ENCODE assay signal across 8 cellular contexts in genomic region chr6:116847234-116847633, GRCh38. TPM values are rescaled to one million over a fixed set of nuclear protein-coding genes. Genes with fewer than 3 reads are reported as not detected.
DNase-seq lines count a peak whose midpoint lies in the region; ATAC-seq, FAIRE-seq and TF ChIP-seq lines count a peak whose summit lies in the region.

No MANE protein-coding gene starts in this region.

- H3K56ac ChIP-seq in H9 (ENCODE audit: insufficient read length, low read depth, low read length) (no peak overlapping the region), H1 (replicated peaks; ENCODE audit: insufficient read length, low read depth, low read length) (no peak overlapping the region)

- CTCF ChIA-PET in H1 (lab: Charles Lee; ENCODE audit: partially characterized antibody): interaction anchor here (0.7 to 3.8 kb wide), 19 partner anchors 11 to 130 kb away, joined by 3 to 34 read pairs (median 4); partner anchors contain the start of gene FAM162B

- H3K4me1 ChIP-seq in H9 (ENCODE audit: insufficient read depth, low read length) (no peaks in the 10 kb centered on the region), H1 (replicated peaks in 1 of 4; ENCODE audit: control insufficient read depth in 3 of 4, insufficient read depth in 4 of 4, low read length in 3 of 4) (no peaks in the 10 kb centered on the region)

- H3K36me3 Mint-ChIP-seq in H9 (ENCODE audit: insufficient read depth in 1 of 3, low read depth in 3 of 3): peaks cover 0 to 4% (median 1%) of the 10 kb centered on the region in 3 experiments; a peak in 2 of 7 replicates

- H3K9me3 ChIP-seq in H9 (ENCODE audit: control insufficient read depth, low read depth, low read length): no peaks in the 10 kb centered on the region
- H3K9me3 ChIP-seq in H1 (ENCODE audit: insufficient read depth in 2 of 2, low read depth in 1 of 2, low read length in 1 of 2): no peaks in the 10 kb centered on the region

- TF ChIP-seq RAD21 in H1 (IDR thresholded peaks at IDR 0.05 in 1 of 2, conservative IDR thresholded peaks at IDR 0.05 in 1 of 2; ENCODE audit: low read depth in 2 of 2, low read length in 2 of 2): peak; percentile 49 to 52

- H3K14ac ChIP-seq in H9 (ENCODE audit: insufficient read depth, low read length) (no peak overlapping the region), H1 (ENCODE audit: insufficient read length) (no peak overlapping the region)

- H3K9ac ChIP-seq in H9 (ENCODE audit: extremely low read depth, insufficient read length, low read length) (no peak overlapping the region), H1 (replicated peaks in 1 of 4; ENCODE audit: extremely low read depth in 1 of 4, low read depth in 3 of 4, low read length in 3 of 4) (no peak overlapping the region)

- H2BK5ac ChIP-seq in H9 (ENCODE audit: insufficient read length, low read length): no peak overlapping the region
- no peak overlapping the region for H2BK5ac ChIP-seq in H1 (ENCODE audit: low read depth, low read length)

- H3K27ac ChIP-seq in H9 (ENCODE audit: insufficient read length, low read depth, low read length): no peak overlapping the region
- no peak overlapping the region for H3K27ac ChIP-seq in H1 (ENCODE audit: low read depth, low read length)

- no peak overlapping the region for H3K23ac ChIP-seq in H9 (ENCODE audit: insufficient read length, low read depth, low read length)
- H3K23ac ChIP-seq in H1 (ENCODE audit: insufficient read length): no peak overlapping the region

- no peak for TF ChIP-seq EP300 in H1 (IDR thresholded peaks at IDR 0.05; ENCODE audit: borderline replicate concordance in 1 of 2, low read depth in 2 of 2, low read length in 2 of 2)

- TF ChIP-seq CTCF in H9 (conservative IDR thresholded peaks at IDR 0.05): peak; percentile 48; the same call in 2 of the 3 replicates
- TF ChIP-seq CTCF in H1 (IDR thresholded peaks at IDR 0.05; ENCODE audit: control extremely low read depth in 1 of 3, insufficient read depth in 1 of 3, low read depth in 1 of 3, low read length in 3 of 3): peak in 2 of 3 experiments; percentile 22 to 24; a peak in 2 of 4 replicates

- H3K79me2 ChIP-seq in H9 (ENCODE audit: insufficient read depth, low read length) (no peaks in the 10 kb centered on the region), H1 (ENCODE audit: control insufficient read depth in 1 of 2, insufficient read depth in 2 of 2, low read length in 2 of 2) (no peaks in the 10 kb centered on the region)

- H4K91ac ChIP-seq in H9 (ENCODE audit: insufficient read length, low read depth, low read length): no peak overlapping the region
- no peak overlapping the region for H4K91ac ChIP-seq in H1 (replicated peaks; ENCODE audit: insufficient read length, low read length)

- no peak overlapping the region for H4K8ac ChIP-seq in H9 (replicated peaks; ENCODE audit: insufficient read length, low read depth, low read length)
- no peak overlapping the region for H4K8ac ChIP-seq in H1 (ENCODE audit: extremely low read depth, insufficient read depth, low read length)

- H4K20me1 ChIP-seq in H9 (ENCODE audit: control insufficient read depth, insufficient read depth, insufficient read length) (no peaks in the 10 kb centered on the region), H1 (replicated peaks in 1 of 2; ENCODE audit: control insufficient read depth in 1 of 2, insufficient read depth in 2 of 2, low read length in 2 of 2) (no peaks in the 10 kb centered on the region)

- H3K27me3 ChIP-seq in H9 (ENCODE audit: insufficient read depth, low read length): no peaks in the 10 kb centered on the region
- H3K27me3 ChIP-seq in H1 (replicated peaks in 1 of 4; ENCODE audit: control insufficient read depth in 3 of 4, extremely low read depth in 1 of 4, insufficient read depth in 3 of 4, low read length in 3 of 4): no peaks in the 10 kb centered on the region

- H2BK12ac ChIP-seq in H9 (ENCODE audit: insufficient read length, low read depth, low read length): no peak overlapping the region
- H2BK12ac ChIP-seq in H1 (ENCODE audit: low read depth, low read length): no peak overlapping the region

- no peak overlapping the region for H4K5ac ChIP-seq in H9 (ENCODE audit: insufficient read length, low read depth, low read length)
- no peak overlapping the region for H4K5ac ChIP-seq in H1 (ENCODE audit: insufficient read length, low read depth, low read length)

- peak; percentile 74 for DNase-seq in DMS 273 (lab: John Stamatoyannopoulos, UW; ENCODE audit: unreplicated experiment)
- DNase-seq in H9: no peak
- DNase-seq in NCI-H524 (lab: John Stamatoyannopoulos, UW): peak; percentile 1 to 69
- DNase-seq in H1 (ENCODE audit: low read depth in 1 of 2, low spot score in 2 of 2): no peak
- DNase-seq in renal cortical epithelial cell (ENCODE audit: low read depth): peak; percentile 65
- no peak for DNase-seq in stimulated activated CD4-positive, alpha-beta T cell treated with anti-CD3 and anti-CD28 coated beads, Interleukin-12 subunit alpha, Interleukin-12 subunit beta, amount 100 ng/mL, for 4 hours

- H2AFZ ChIP-seq in H9 (ENCODE audit: low read length) (no peak overlapping the region), H1 (ENCODE audit: low read length) (no peak overlapping the region)

- H3K23me2 ChIP-seq in H9 (ENCODE audit: insufficient read length, low read depth, low read length, poor library complexity, severe bottlenecking) (no peaks in the 10 kb centered on the region), H1 (ENCODE audit: low read depth, low read length) (no peaks in the 10 kb centered on the region)

- H3K4me2 ChIP-seq in H9 (ENCODE audit: insufficient read depth, insufficient read length, low read length) (no peak overlapping the region), H1 (ENCODE audit: insufficient read depth in 1 of 2, low read depth in 2 of 2, low read length in 2 of 2) (no peak overlapping the region)

- no peak for ATAC-seq in HG02642 (IDR thresholded peaks at IDR 0.05; ENCODE audit: poor library complexity, unreplicated experiment)
- ATAC-seq in HG02884 (IDR thresholded peaks at IDR 0.05; ENCODE audit: unreplicated experiment): no peak

- no peak overlapping the region for H3K4me3 ChIP-seq in H1 (ENCODE audit: extremely low read depth in 1 of 4, insufficient read depth in 2 of 4, low read depth in 3 of 4, low read length in 4 of 4)

- no peaks in the 10 kb centered on the region for H3K36me3 ChIP-seq in H1 (ENCODE audit: control insufficient read depth in 2 of 4, insufficient read depth in 4 of 4, low read length in 3 of 4)

- no peak overlapping the region for H2BK120ac ChIP-seq in H9 (ENCODE audit: low read depth, low read length, poor library complexity, severe bottlenecking)
- H2BK120ac ChIP-seq in H1 (replicated peaks; ENCODE audit: low read depth, low read length): no peak overlapping the region

- no CpG with 5 or more reads among the region's 1 CpG for WGBS in H9 (ENCODE audit: extremely low coverage, insufficient read length, low lambda C conversion rate)
- WGBS in H1 (ENCODE audit: extremely low coverage in 1 of 2, insufficient coverage in 1 of 2, insufficient read length in 1 of 2, insufficient replicate concordance in 2 of 2, low coverage in 1 of 2, low lambda C conversion rate in 2 of 2, missing lambda C conversion rate in 1 of 2), 2 experiments: 68% methylated on average over 1 of the region's 1 CpG; no CpG with 5 or more reads in 1 of the 2 experiments

- peaks cover 4 to 7% of the 10 kb centered on the region in 2 experiments; a peak in 3 of 5 replicates for H3K9me3 Mint-ChIP-seq in H9

- H3K27me3 Mint-ChIP-seq in H9 (ENCODE audit: low read depth): no peaks in the 10 kb centered on the region

- H3K79me1 ChIP-seq in H9 (ENCODE audit: insufficient read depth, low read depth, low read length, poor library complexity, severe bottlenecking) (no peaks in the 10 kb centered on the region), H1 (ENCODE audit: low read depth, low read length) (no peaks in the 10 kb centered on the region)

- H3K4me1 Mint-ChIP-seq in H9: no peaks in the 10 kb centered on the region

- H2BK15ac ChIP-seq in H9 (ENCODE audit: low read depth, low read length) (no peak overlapping the region), H1 (ENCODE audit: low read length) (no peak overlapping the region)

- H3K27ac Mint-ChIP-seq in H9: no peak overlapping the region

- no peak for FAIRE-seq in H1 (lab: Jason Lieb, UNC)

- POLR2A ChIA-PET in H1 (lab: Charles Lee; ENCODE audit: partially characterized antibody): no interaction called here

- H3K4me3 Mint-ChIP-seq in H9: no peak overlapping the region

- H3K18ac ChIP-seq in H9 (ENCODE audit: insufficient read length, low read depth, low read length) (no peak overlapping the region), H1 (ENCODE audit: extremely low read depth, low read length) (no peak overlapping the region)

- H3T11ph ChIP-seq in H9 (ENCODE audit: low read length): no peak overlapping the region

- H2AK5ac ChIP-seq in H9 (ENCODE audit: insufficient read length, low read length): no peak overlapping the region
- no peak overlapping the region for H2AK5ac ChIP-seq in H1 (ENCODE audit: low read depth, low read length)

- H2BK20ac ChIP-seq in H9 (ENCODE audit: low read depth, low read length, poor library complexity, severe bottlenecking): no peak overlapping the region
- H2BK20ac ChIP-seq in H1 (ENCODE audit: low read length): no peak overlapping the region

- H3K4ac ChIP-seq in H9 (ENCODE audit: low read depth, low read length) (no peak overlapping the region), H1 (replicated peaks; ENCODE audit: insufficient read length, low read depth, low read length) (no peak overlapping the region)

- no peak for TF ChIP-seq POLR2A in H1 (IDR thresholded peaks at IDR 0.05; ENCODE audit: control extremely low read depth in 1 of 2, low read depth in 2 of 2, low read length in 2 of 2)

RNA-seq across cellular contexts. Expression of gene GPRC6A, which starts 18.4 kb away (rescaled TPM):
- total RNA-seq in H9 (2021): not detected in 2 replicates
- 0.22 TPM in 1 of 2 replicates, not detected in the other for total RNA-seq in H1 (2021; fragmentation: NEBNext Ultra II Directional; extraction: Animal tissue kit (Norgen Biotek cat#: 25700))
- 0.06 and 0.09 TPM in 2 replicates for polyA plus RNA-seq in H1 (2011; rRNA removed)
- 0.08 TPM for polyA plus RNA-seq in H1 (2011; cell fraction: cytosol; rRNA removed)
- polyA plus RNA-seq in H1 (2011; cell fraction: nucleus; rRNA removed): 0.04 TPM
- polyA plus RNA-seq in H1 (2012, experiment 1 of 2): 0.11 TPM in 1 of 4 replicates, not detected in the others
- polyA plus RNA-seq in H1 (2012, experiment 2 of 2): 0.08 TPM
- 0.20 TPM for polyA plus RNA-seq in H1 (2013, experiment 1 of 2)
- polyA plus RNA-seq in H1 (2013, experiment 2 of 2): 0.18 TPM
- not detected in 2 replicates for polyA minus RNA-seq in H1 (2011; rRNA and poly(A)+ RNA removed)
- polyA minus RNA-seq in H1 (2011; cell fraction: cytosol; rRNA and poly(A)+ RNA removed): not detected
- not detected for polyA minus RNA-seq in H1 (2011; cell fraction: nucleus; rRNA and poly(A)+ RNA removed)
- total RNA-seq in renal cortical epithelial cell: not detected in 2 replicates

RNA-seq across cellular contexts. Expression of gene RFX6, which starts 29.8 kb away (rescaled TPM):
- total RNA-seq in H9 (2021) (not detected in 2 replicates), renal cortical epithelial cell (not detected in 2 replicates)
- not detected in 2 replicates for total RNA-seq in H1 (2021; fragmentation: NEBNext Ultra II Directional; extraction: Animal tissue kit (Norgen Biotek cat#: 25700))
- not detected in 2 replicates for polyA plus RNA-seq in H1 (2011; rRNA removed)
- polyA plus RNA-seq in H1 (2011; cell fraction: cytosol; rRNA removed): not detected
- not detected for polyA plus RNA-seq in H1 (2011; cell fraction: nucleus; rRNA removed)
- not detected in 4 replicates for polyA plus RNA-seq in H1 (2012, experiment 1 of 2)
- polyA plus RNA-seq in H1 (2012, experiment 2 of 2): not detected
- 0.02 TPM for polyA plus RNA-seq in H1 (2013, experiment 1 of 2)
- polyA plus RNA-seq in H1 (2013, experiment 2 of 2): 0.02 TPM
- polyA minus RNA-seq in H1 (2011; rRNA and poly(A)+ RNA removed): 0.07 and 0.09 TPM in 2 replicates
- not detected for polyA minus RNA-seq in H1 (2011; cell fraction: cytosol; rRNA and poly(A)+ RNA removed)
- polyA minus RNA-seq in H1 (2011; cell fraction: nucleus; rRNA and poly(A)+ RNA removed): not detected

Comparison
In these comparisons a context has a peak if more than half of its experiments do, and no peak if none do; other contexts are left out.
1. DNase-seq: peak in DMS 273 (single experiment), NCI-H524 (2 of 2) and renal cortical epithelial cell (single experiment); none in H9 (single experiment), H1 (0 of 2) and stimulated activated CD4-positive, alpha-beta T cell treated with anti-CD3 and anti-CD28 coated beads, Interleukin-12 subunit alpha, Interleukin-12 subunit beta, amount 100 ng/mL, for 4 hours (single experiment).